11 cellular contexts compared by ENCODE assay signal in the genomic region with DNA sequence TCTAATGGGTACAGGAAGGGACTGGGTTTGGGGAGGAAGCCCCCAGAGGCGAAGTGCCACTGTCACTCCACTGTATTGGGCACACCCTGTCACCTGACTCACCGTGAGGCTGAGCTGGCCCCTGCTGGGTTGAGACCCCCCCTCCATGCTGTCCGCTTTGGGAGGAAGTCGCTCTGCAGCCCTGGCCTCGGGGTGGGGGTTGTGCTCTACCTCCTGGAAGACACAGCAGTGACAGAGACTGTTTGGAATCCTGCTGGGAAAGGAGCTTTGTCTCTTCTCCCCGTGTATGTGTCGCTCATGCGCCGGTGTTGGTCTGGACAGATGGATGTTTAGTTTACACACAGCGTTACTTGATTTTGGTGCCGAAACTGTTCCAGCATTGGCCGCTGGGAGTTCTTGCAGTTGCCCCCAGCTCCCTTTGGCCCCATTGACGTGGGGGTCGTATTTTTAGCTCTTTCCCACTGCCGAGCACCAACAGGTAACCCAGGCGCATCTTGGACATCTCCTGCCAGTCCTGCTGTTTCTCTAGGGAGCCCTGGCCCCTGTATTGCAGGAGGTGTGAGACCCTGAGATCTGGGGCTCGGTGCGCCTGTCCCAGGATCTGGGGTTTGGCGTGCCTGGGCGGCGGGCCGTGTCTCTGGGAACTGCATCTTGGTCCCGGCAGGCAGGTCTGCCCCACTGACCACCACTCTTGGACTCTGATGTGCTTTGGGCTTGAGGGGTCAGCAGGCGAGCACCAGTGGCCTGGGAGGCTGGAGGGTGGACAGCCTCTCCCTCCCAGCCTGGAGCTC. TPM values are rescaled to one million over a fixed set of nuclear protein-coding genes. Genes with fewer than 3 reads are reported as not detected.
DNase-seq lines count a peak whose midpoint lies in the region; ATAC-seq and TF ChIP-seq lines count a peak whose summit lies in the region.
"Had no signal": no experiment of that assay in that cellular context is flagged by ENCODE, and none has a peak within 500 bp of the region (broad histone marks: within the 10 kb centered on the region; RNA-seq: fewer than 3 reads in every experiment).

No MANE protein-coding gene starts in this region.

- no peak for TF ChIP-seq CTCF in chondrocyte (IDR thresholded peaks at IDR 0.05)

- POLR2A ChIA-PET in naive thymus-derived CD4-positive, alpha-beta T cell (lab: Charles Lee), result no interaction called here

- no peak overlapping the region for H3K4me3 ChIP-seq in CD4-positive, CD25-positive, alpha-beta regulatory T cell (ENCODE audit: low read depth, low read length)
- H3K4me3 ChIP-seq in naive thymus-derived CD4-positive, alpha-beta T cell (ENCODE audit: low read length), result no peak overlapping the region

- H3K27ac Mint-ChIP-seq in CD4-positive, CD25-positive, alpha-beta regulatory T cell, result peak overlapping the region in 2 of 3 donors; percentile 84 to 90
- H3K27ac Mint-ChIP-seq in chondrocyte (ENCODE audit: unreplicated experiment), result peak overlapping the region; percentile 88
- H3K27ac Mint-ChIP-seq in naive thymus-derived CD4-positive, alpha-beta T cell, result peak overlapping the region in 3 of 9 donors; percentile 10 to 61 (median 28)

- H3K9me3 Mint-ChIP-seq in CD4-positive, CD25-positive, alpha-beta regulatory T cell, result no peaks in the 10 kb centered on the region
- H3K9me3 Mint-ChIP-seq in chondrocyte (ENCODE audit: low read depth), result peaks cover 3% of the 10 kb centered on the region
- no peaks in the 10 kb centered on the region for H3K9me3 Mint-ChIP-seq in naive thymus-derived CD4-positive, alpha-beta T cell

- no peaks in the 10 kb centered on the region for H3K36me3 ChIP-seq in CD4-positive, CD25-positive, alpha-beta regulatory T cell (ENCODE audit: control insufficient read depth, insufficient read depth, low read length)
- H3K36me3 ChIP-seq in naive thymus-derived CD4-positive, alpha-beta T cell (ENCODE audit: control insufficient read depth in 2 of 3, insufficient read depth in 3 of 3, low read length in 3 of 3), result peaks cover 0 to 46% (median 3%) of the 10 kb centered on the region in 3 experiments

- H3K9me3 ChIP-seq in CD4-positive, CD25-positive, alpha-beta regulatory T cell (ENCODE audit: control insufficient read depth in 2 of 2, low read length in 2 of 2), result no peaks in the 10 kb centered on the region
- H3K9me3 ChIP-seq in naive thymus-derived CD4-positive, alpha-beta T cell (ENCODE audit: control insufficient read depth in 2 of 3, low read length in 3 of 3), result no peaks in the 10 kb centered on the region

- no peaks in the 10 kb centered on the region for H3K27me3 Mint-ChIP-seq in CD4-positive, CD25-positive, alpha-beta regulatory T cell
- no peaks in the 10 kb centered on the region for H3K27me3 Mint-ChIP-seq in chondrocyte (ENCODE audit: low read depth)
- no peaks in the 10 kb centered on the region for H3K27me3 Mint-ChIP-seq in naive thymus-derived CD4-positive, alpha-beta T cell

- ATAC-seq in CD4-positive, CD25-positive, alpha-beta regulatory T cell (ENCODE audit: low read depth in 2 of 2), result peak; percentile 44 to 62
- ATAC-seq in naive thymus-derived CD4-positive, alpha-beta T cell, result peak; percentile 67
- ATAC-seq in GM19455 (IDR thresholded peaks at IDR 0.05; ENCODE audit: unreplicated experiment) (no peak), HG03045 (IDR thresholded peaks at IDR 0.05; ENCODE audit: unreplicated experiment) (no peak)
- ATAC-seq: right cardiac atrium had no signal

- H3K4me1 Mint-ChIP-seq in CD4-positive, CD25-positive, alpha-beta regulatory T cell, result peaks cover 4 to 37% (median 14%) of the 10 kb centered on the region in 4 donors
- peaks cover 69% of the 10 kb centered on the region for H3K4me1 Mint-ChIP-seq in chondrocyte (ENCODE audit: low read depth)
- H3K4me1 Mint-ChIP-seq in naive thymus-derived CD4-positive, alpha-beta T cell, result peaks cover 18 to 45% (median 34%) of the 10 kb centered on the region in 7 donors

- H3K4me1 ChIP-seq in CD4-positive, CD25-positive, alpha-beta regulatory T cell (ENCODE audit: control insufficient read depth, insufficient read depth, low read length, poor library complexity, severe bottlenecking), result peaks cover 44% of the 10 kb centered on the region
- H3K4me1 ChIP-seq in naive thymus-derived CD4-positive, alpha-beta T cell (ENCODE audit: control insufficient read depth in 2 of 2, insufficient read depth in 2 of 2, low read length in 2 of 2), result peaks cover 8 to 27% of the 10 kb centered on the region in 2 donors

- peak in 1 of 3 donors; percentile 66 for DNase-seq in CD4-positive, CD25-positive, alpha-beta regulatory T cell
- DNase-seq in NOMO-1 (lab: John Stamatoyannopoulos, UW; ENCODE audit: unreplicated experiment in 2 of 2), result peak; percentile 8 to 16
- DNase-seq in chondrocyte (ENCODE audit: low spot score), result no peak
- DNase-seq in naive thymus-derived CD4-positive, alpha-beta T cell, result no peak
- DNase-seq in COLO829 (ENCODE audit: low spot score), result no peak
- DNase-seq in T-helper 9 cell, result no peak
- DNase-seq: activated CD8-positive, alpha-beta memory T cell treated with anti-CD3 and anti-CD28 coated beads, Interleukin-2, amount 50 U/mL, for 48 hours; effector CD4-positive, alpha-beta T cell had no signal

- no peak overlapping the region for H3K27ac ChIP-seq in CD4-positive, CD25-positive, alpha-beta regulatory T cell (ENCODE audit: insufficient read depth, low read length, poor library complexity, severe bottlenecking)
- H3K27ac ChIP-seq in naive thymus-derived CD4-positive, alpha-beta T cell (ENCODE audit: low read depth, low read length), result no peak overlapping the region

- H3K36me3 Mint-ChIP-seq in CD4-positive, CD25-positive, alpha-beta regulatory T cell, result peaks cover 10% of the 10 kb centered on the region
- peaks cover 7% of the 10 kb centered on the region for H3K36me3 Mint-ChIP-seq in chondrocyte (ENCODE audit: low read depth)
- peaks cover 0 to 15% (median 5%) of the 10 kb centered on the region in 5 donors for H3K36me3 Mint-ChIP-seq in naive thymus-derived CD4-positive, alpha-beta T cell

- intact Hi-C loops in naive thymus-derived CD4-positive, alpha-beta T cell (cut with micrococcal nuclease), result no loop called here

- H3K27me3 ChIP-seq in CD4-positive, CD25-positive, alpha-beta regulatory T cell (ENCODE audit: control insufficient read depth, insufficient read depth, low read length), result no peaks in the 10 kb centered on the region
- H3K27me3 ChIP-seq in naive thymus-derived CD4-positive, alpha-beta T cell (ENCODE audit: control insufficient read depth in 2 of 2, insufficient read depth in 2 of 2, low read length in 2 of 2), result no peaks in the 10 kb centered on the region

- CTCF ChIA-PET in naive thymus-derived CD4-positive, alpha-beta T cell (lab: Charles Lee), result interaction anchor here (0.8 to 1.3 kb wide), 2 partner anchors 158 to 168 kb away, joined by 3 read pairs; no protein-coding TSS in a partner anchor

- H3K4me3 Mint-ChIP-seq in CD4-positive, CD25-positive, alpha-beta regulatory T cell, result peak overlapping the region in 3 of 4 donors; percentile 33 to 78 (median 53)
- H3K4me3 Mint-ChIP-seq in chondrocyte (ENCODE audit: unreplicated experiment), result no peak overlapping the region
- peak overlapping the region in 4 of 10 donors; percentile 3 to 52 (median 23) for H3K4me3 Mint-ChIP-seq in naive thymus-derived CD4-positive, alpha-beta T cell

RNA-seq across cellular contexts. Expression of a gene that starts 30.3 kb away (rescaled TPM):
- 21.8 TPM for total RNA-seq in CD4-positive, CD25-positive, alpha-beta regulatory T cell
- polyA plus RNA-seq in CD4-positive, CD25-positive, alpha-beta regulatory T cell, result 10 to 100 TPM in 3 of 4 donors, 1 to 10 TPM in 1; 7.6 to 12.0 (median 10.0) TPM
- total RNA-seq in chondrocyte, result 20.4 to 27.4 TPM (median 24.0 TPM) in 3 replicates
- total RNA-seq in naive thymus-derived CD4-positive, alpha-beta T cell, result 10 to 100 TPM; 17.8 to 46.4 (median 20.6) TPM
- 10 to 100 TPM; 13.2 to 14.9 TPM for polyA plus RNA-seq in naive thymus-derived CD4-positive, alpha-beta T cell

RNA-seq across cellular contexts. Expression of a gene that starts 49.5 kb away (rescaled TPM):
- 411 TPM for total RNA-seq in CD4-positive, CD25-positive, alpha-beta regulatory T cell
- 100 to 1,000 TPM; 415 to 519 (median 446) TPM for polyA plus RNA-seq in CD4-positive, CD25-positive, alpha-beta regulatory T cell
- total RNA-seq in chondrocyte, result 0.15 to 1.4 TPM (median 0.87 TPM) in 3 replicates
- total RNA-seq in naive thymus-derived CD4-positive, alpha-beta T cell, result 100 to 1,000 TPM; 280 to 877 (median 371) TPM
- polyA plus RNA-seq in naive thymus-derived CD4-positive, alpha-beta T cell, result 100 to 1,000 TPM; 459 to 768 TPM

Comparison
In these comparisons a context has a peak if more than half of its experiments do, and no peak if none do; other contexts are left out.
1. ATAC-seq: peak in CD4-positive, CD25-positive, alpha-beta regulatory T cell (2 of 2) and naive thymus-derived CD4-positive, alpha-beta T cell (single experiment); none in GM19455 (single experiment) and HG03045 (single experiment).
2. DNase-seq: peak in NOMO-1 (2 of 2); none in chondrocyte (single experiment), naive thymus-derived CD4-positive, alpha-beta T cell (0 of 9), COLO829 (single experiment) and T-helper 9 cell (single experiment).
3. RNA of a gene that starts 49.5 kb away (total RNA-seq): 411 TPM in CD4-positive, CD25-positive, alpha-beta regulatory T cell (single experiment) and 280 to 877 TPM in naive thymus-derived CD4-positive, alpha-beta T cell; 0.15 to 1.4 TPM in chondrocyte; every median in the first group is over 100 times any median in the second.